ENCODE assay signal across 1 cellular context in genomic region chr15:69280783-69281182, GRCh38.
TF ChIP-seq lines count a peak whose summit lies in the region.

No MANE protein-coding gene starts in this region.

TF ChIP-seq in IMR-90, 13 proteins besides CTCF, POLR2A, EP300 and RAD21:
- TF ChIP-seq BHLHE40 (IDR thresholded peaks at IDR 0.05; ENCODE audit: low read depth, low read length) (no peak), MAFK (IDR thresholded peaks at IDR 0.05; ENCODE audit: low read depth, low read length) (no peak), RFX5 (IDR thresholded peaks at IDR 0.05; ENCODE audit: low read depth, low read length) (no peak), NFE2L2 (IDR thresholded peaks at IDR 0.05; ENCODE audit: low read depth, low read length) (no peak), SMC3 (IDR thresholded peaks at IDR 0.05; ENCODE audit: low read depth, low read length) (no peak), RCOR1 (IDR thresholded peaks at IDR 0.05; ENCODE audit: insufficient replicate concordance, low read length) (no peak), USF2 (IDR thresholded peaks at IDR 0.05; ENCODE audit: low read depth, low read length) (no peak), CEBPB (IDR thresholded peaks at IDR 0.05; ENCODE audit: low read depth, low read length) (no peak), CHD1 (IDR thresholded peaks at IDR 0.05; ENCODE audit: low read depth, low read length) (no peak), ELK1 (IDR thresholded peaks at IDR 0.05; ENCODE audit: borderline replicate concordance, low read depth, low read length) (no peak), FOS (IDR thresholded peaks at IDR 0.05; ENCODE audit: low read depth, low read length) (no peak)
TF ChIP-seq in IMR-90: peak in this region for 0.
